ENCODE assay signal across 7 cellular contexts in the genomic region with DNA sequence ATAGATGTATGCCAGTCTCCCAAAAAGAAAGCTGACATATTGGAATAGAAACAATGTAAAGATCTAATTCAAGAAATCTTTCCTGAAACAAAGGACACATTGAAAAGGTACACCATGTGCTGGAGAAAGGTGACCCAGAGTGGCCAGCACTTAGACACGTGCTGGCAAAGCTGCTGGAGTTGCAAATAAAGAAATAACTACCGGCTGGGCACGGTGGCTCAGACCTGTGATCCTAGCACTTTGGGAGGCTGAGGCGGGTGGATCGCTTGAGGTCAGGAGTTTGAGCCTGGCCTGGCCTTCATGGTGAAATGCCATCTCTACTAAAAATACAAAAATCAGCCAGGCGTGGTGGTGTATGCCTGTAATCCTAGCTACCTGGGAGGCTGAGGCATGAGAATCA. TPM values are rescaled to one million over a fixed set of nuclear protein-coding genes. Genes with fewer than 3 reads are reported as not detected.
"Had no signal": no experiment of that assay in that cellular context is flagged by ENCODE, and none has a peak within 500 bp of the region (broad histone marks: within the 10 kb centered on the region; RNA-seq: fewer than 3 reads in every experiment).

No MANE protein-coding gene starts in this region.

- H3K4me1 Mint-ChIP-seq: IgD-negative memory B cell had no signal

- H3K9me3 Mint-ChIP-seq: IgD-negative memory B cell had no signal

- ATAC-seq: K562 had no signal

- FAIRE-seq: HTR-8/SVneo, K562 had no signal

- H3K27ac Mint-ChIP-seq: IgD-negative memory B cell had no signal

- H3K4me3 ChIP-seq: K562 had no signal

- DNase-seq: IMR-90, KBM-7 had no signal

- H3K27ac ChIP-seq: HL-60 had no signal

- H3K4me3 Mint-ChIP-seq: IgD-negative memory B cell had no signal

RNA-seq across cellular contexts. Expression of a gene that starts 35.9 kb away (rescaled TPM):
- total RNA-seq: HT-29 had no signal
